22 cellular contexts compared by ENCODE assay signal in genomic region chr2:201631041-201631440, GRCh38. TPM values are rescaled to one million over a fixed set of nuclear protein-coding genes. Genes with fewer than 3 reads are reported as not detected.
DNase-seq lines count a peak whose midpoint lies in the region; ATAC-seq, FAIRE-seq and TF ChIP-seq lines count a peak whose summit lies in the region.
"Had no signal": no experiment of that assay in that cellular context is flagged by ENCODE, and none has a peak within 500 bp of the region (broad histone marks: within the 10 kb centered on the region; RNA-seq: fewer than 3 reads in every experiment).

No MANE protein-coding gene starts in this region.

- no peak overlapping the region for H3K27ac Mint-ChIP-seq in stimulated activated effector memory CD8-positive, alpha-beta T cell treated with anti-CD3 and anti-CD28 coated beads, Interleukin-12 subunit alpha, Interleukin-12 subunit beta, amount 100 ng/mL, for 72 hours
- H3K27ac Mint-ChIP-seq: CD4-positive, CD25-positive, alpha-beta regulatory T cell; CD8-positive, alpha-beta memory T cell had no signal

- no TSS peak for BruUV-seq in A673 (replicated peaks; lab: Mats Ljungman, UMichigan)

- H3K36me3 ChIP-seq in A673 (ENCODE audit: insufficient read depth, low read length, poor library complexity, severe bottlenecking) (peaks cover 68% of the 10 kb centered on the region), HUES6 (ENCODE audit: control insufficient read depth, insufficient read depth, low read length) (peaks cover 94% of the 10 kb centered on the region), WERI-Rb-1 (peaks cover 88% of the 10 kb centered on the region)

- no peaks in the 10 kb centered on the region for H3K4me1 ChIP-seq in A673 (ENCODE audit: insufficient read depth, low read length, poor library complexity, severe bottlenecking)
- H3K4me1 ChIP-seq in HUES6 (ENCODE audit: control insufficient read depth, insufficient read depth, low read length), result no peaks in the 10 kb centered on the region; the same call in 1 of the 2 replicates

- FAIRE-seq in GM12891 (lab: Jason Lieb, UNC), result no peak
- FAIRE-seq: GM19239, K562 had no signal

- ATAC-seq in stimulated activated effector memory CD8-positive, alpha-beta T cell treated with anti-CD3 and anti-CD28 coated beads, Interleukin-12 subunit alpha, Interleukin-12 subunit beta, amount 100 ng/mL, for 72 hours, result no peak
- ATAC-seq in SK-N-SH treated with all-trans-retinoic acid at 6 μM for 48 hours, result no peak
- ATAC-seq in sciatic nerve, result no peak
- ATAC-seq: K562 had no signal

- no peaks in the 10 kb centered on the region for H3K9me3 Mint-ChIP-seq in stimulated activated effector memory CD8-positive, alpha-beta T cell treated with anti-CD3 and anti-CD28 coated beads, Interleukin-12 subunit alpha, Interleukin-12 subunit beta, amount 100 ng/mL, for 72 hours
- H3K9me3 Mint-ChIP-seq: CD4-positive, CD25-positive, alpha-beta regulatory T cell; CD8-positive, alpha-beta memory T cell had no signal

- no peak overlapping the region for H3K4me3 ChIP-seq in A673 (ENCODE audit: low read depth, low read length, poor library complexity, severe bottlenecking)
- no peak overlapping the region for H3K4me3 ChIP-seq in HUES6 (ENCODE audit: low read depth, low read length)
- H3K4me3 ChIP-seq in WERI-Rb-1 (ENCODE audit: low read depth, low read length), result no peak overlapping the region
- H3K4me3 ChIP-seq: GM23248, HAP-1, K562 had no signal

- no peak overlapping the region for H3K9ac ChIP-seq in HUES6 (ENCODE audit: low read length)
- H3K9ac ChIP-seq: GM23248 had no signal

- no peaks in the 10 kb centered on the region for H3K4me1 Mint-ChIP-seq in stimulated activated effector memory CD8-positive, alpha-beta T cell treated with anti-CD3 and anti-CD28 coated beads, Interleukin-12 subunit alpha, Interleukin-12 subunit beta, amount 100 ng/mL, for 72 hours
- H3K4me1 Mint-ChIP-seq: CD8-positive, alpha-beta memory T cell had no signal

- POLR2A ChIA-PET in A673 (lab: Charles Lee; ENCODE audit: low non-redundant PET), result no interaction called here

- peaks cover 20% of the 10 kb centered on the region for H3K36me3 Mint-ChIP-seq in stimulated activated effector memory CD8-positive, alpha-beta T cell treated with anti-CD3 and anti-CD28 coated beads, Interleukin-12 subunit alpha, Interleukin-12 subunit beta, amount 100 ng/mL, for 72 hours

- intact Hi-C loops in A673 (cut with micrococcal nuclease; ENCODE audit: unreplicated experiment), result no loop called here
- intact Hi-C loops in sciatic nerve (cut with DNase I), result no loop called here

- peak overlapping the region; percentile 20 for H3K27ac ChIP-seq in A673 (ENCODE audit: low read depth, low read length, poor library complexity, severe bottlenecking)
- H3K27ac ChIP-seq in HUES6 (ENCODE audit: low read depth, low read length), result peak overlapping the region; percentile 62; the same call in 1 of the 2 replicates
- peak overlapping the region; percentile 38 for H3K27ac ChIP-seq in WERI-Rb-1
- H3K27ac ChIP-seq: GM23248 had no signal

- H3K9me3 ChIP-seq in A673 (ENCODE audit: low read depth, low read length, poor library complexity, severe bottlenecking) (no peaks in the 10 kb centered on the region), HUES6 (ENCODE audit: control insufficient read depth, insufficient read depth, low read depth, low read length) (no peaks in the 10 kb centered on the region), WERI-Rb-1 (ENCODE audit: severe bottlenecking) (no peaks in the 10 kb centered on the region)
- H3K9me3 ChIP-seq: BE2C, HAP-1 had no signal

- no peaks in the 10 kb centered on the region for H3K27me3 ChIP-seq in A673 (replicated peaks; ENCODE audit: insufficient read depth, low read depth, low read length, poor library complexity)
- no peaks in the 10 kb centered on the region for H3K27me3 ChIP-seq in HUES6 (ENCODE audit: control insufficient read depth, insufficient read depth, low read length)
- H3K27me3 ChIP-seq in WERI-Rb-1 (ENCODE audit: insufficient read depth, low read depth, severe bottlenecking), result no peaks in the 10 kb centered on the region
- H3K27me3 ChIP-seq: BE2C had no signal

- TF ChIP-seq CTCF in A673 (conservative IDR thresholded peaks at IDR 0.05; ENCODE audit: low read depth, low read length) (no peak), WERI-Rb-1 (IDR thresholded peaks at IDR 0.05; ENCODE audit: low read depth, low read length) (no peak)

- H3K4me3 Mint-ChIP-seq in stimulated activated effector memory CD8-positive, alpha-beta T cell treated with anti-CD3 and anti-CD28 coated beads, Interleukin-12 subunit alpha, Interleukin-12 subunit beta, amount 100 ng/mL, for 72 hours, result no peak overlapping the region
- H3K4me3 Mint-ChIP-seq: CD4-positive, CD25-positive, alpha-beta regulatory T cell; CD8-positive, alpha-beta memory T cell had no signal

- DNase-seq in A673 (ENCODE audit: low spot score), result no peak
- peak; percentile 99 for DNase-seq in NCI-H82 (lab: John Stamatoyannopoulos, UW)
- DNase-seq in WERI-Rb-1, result peak; percentile 85
- DNase-seq in stimulated activated effector memory CD8-positive, alpha-beta T cell treated with anti-CD3 and anti-CD28 coated beads, Interleukin-12 subunit alpha, Interleukin-12 subunit beta, amount 100 ng/mL, for 72 hours (ENCODE audit: low spot score in 2 of 2), result no peak
- no peak for DNase-seq in sciatic nerve (ENCODE audit: low spot score)
- DNase-seq in GM12891 (ENCODE audit: insufficient read length, low spot score), result no peak
- DNase-seq: 8988T; ACHN; BE2C; C1 segment of cervical spinal cord; CD4-positive, CD25-positive, alpha-beta regulatory T cell; CD8-positive, alpha-beta memory T cell; COR-L47; DMS79 treated with DMSO at 0.1 percent for 48 hours; GF-D8; GM23248; IMR-90 had no signal

- CTCF ChIA-PET in A673 (lab: Charles Lee), result no interaction called here

- TF ChIP-seq POLR2A in GM12891 (IDR thresholded peaks at IDR 0.05; ENCODE audit: low read depth, low read length), result no peak

TF ChIP-seq in SK-N-SH treated with all-trans-retinoic acid at 6 μM for 48 hours, 23 proteins besides CTCF, POLR2A, EP300 and RAD21:
- no peak for TF ChIP-seq ZNF70 (CRISPR knock-in tag; IDR thresholded peaks at IDR 0.05)
- no peak for TF ChIP-seq ARNTL (CRISPR knock-in tag; IDR thresholded peaks at IDR 0.05; ENCODE audit: borderline replicate concordance, low read depth)
- no peak for TF ChIP-seq ISL1 (CRISPR knock-in tag; IDR thresholded peaks at IDR 0.05)
- no peak for TF ChIP-seq RARB (CRISPR knock-in tag; IDR thresholded peaks at IDR 0.05)
- no peak for TF ChIP-seq ZFP30 (CRISPR knock-in tag; IDR thresholded peaks at IDR 0.05)
- TF ChIP-seq PATZ1 (CRISPR knock-in tag; IDR thresholded peaks at IDR 0.05; ENCODE audit: borderline replicate concordance), result no peak

TF ChIP-seq in GM12891, 5 proteins besides CTCF, POLR2A, EP300 and RAD21:
- TF ChIP-seq SPI1 (IDR thresholded peaks at IDR 0.05; ENCODE audit: low read depth, low read length) (no peak), POU2F2 (IDR thresholded peaks at IDR 0.05; ENCODE audit: low read depth, low read length) (no peak), PAX5 (IDR thresholded peaks at IDR 0.05; ENCODE audit: insufficient read depth, low read length, severe bottlenecking) (no peak), POLR2AphosphoS5 (IDR thresholded peaks at IDR 0.05; ENCODE audit: low read depth, low read length) (no peak), TAF1 (IDR thresholded peaks at IDR 0.05; ENCODE audit: low read depth, low read length) (no peak)

RNA-seq across cellular contexts. Expression of gene TMEM237, which starts 12.3 kb away (rescaled TPM):
- total RNA-seq in A673 (2021), result 66.8 and 70.4 TPM in 2 replicates
- total RNA-seq in sciatic nerve, result 21.8 TPM
- polyA plus RNA-seq in GM12891 (2012; ENCODE audit: low read depth, missing spikeins), result 8.8 TPM

Comparison
In these comparisons a context has a peak if more than half of its experiments do, and no peak if none do; other contexts are left out.
1. DNase-seq: peak in NCI-H82 (single experiment) and WERI-Rb-1 (single experiment); none in A673 (single experiment), stimulated activated effector memory CD8-positive, alpha-beta T cell treated with anti-CD3 and anti-CD28 coated beads, Interleukin-12 subunit alpha, Interleukin-12 subunit beta, amount 100 ng/mL, for 72 hours (0 of 2), sciatic nerve (single experiment) and GM12891 (single experiment).
2. Peak in every context shown above with its lines, with median percentiles within 50 percentile points of each other: H3K27ac ChIP-seq.